In the genomic region with DNA sequence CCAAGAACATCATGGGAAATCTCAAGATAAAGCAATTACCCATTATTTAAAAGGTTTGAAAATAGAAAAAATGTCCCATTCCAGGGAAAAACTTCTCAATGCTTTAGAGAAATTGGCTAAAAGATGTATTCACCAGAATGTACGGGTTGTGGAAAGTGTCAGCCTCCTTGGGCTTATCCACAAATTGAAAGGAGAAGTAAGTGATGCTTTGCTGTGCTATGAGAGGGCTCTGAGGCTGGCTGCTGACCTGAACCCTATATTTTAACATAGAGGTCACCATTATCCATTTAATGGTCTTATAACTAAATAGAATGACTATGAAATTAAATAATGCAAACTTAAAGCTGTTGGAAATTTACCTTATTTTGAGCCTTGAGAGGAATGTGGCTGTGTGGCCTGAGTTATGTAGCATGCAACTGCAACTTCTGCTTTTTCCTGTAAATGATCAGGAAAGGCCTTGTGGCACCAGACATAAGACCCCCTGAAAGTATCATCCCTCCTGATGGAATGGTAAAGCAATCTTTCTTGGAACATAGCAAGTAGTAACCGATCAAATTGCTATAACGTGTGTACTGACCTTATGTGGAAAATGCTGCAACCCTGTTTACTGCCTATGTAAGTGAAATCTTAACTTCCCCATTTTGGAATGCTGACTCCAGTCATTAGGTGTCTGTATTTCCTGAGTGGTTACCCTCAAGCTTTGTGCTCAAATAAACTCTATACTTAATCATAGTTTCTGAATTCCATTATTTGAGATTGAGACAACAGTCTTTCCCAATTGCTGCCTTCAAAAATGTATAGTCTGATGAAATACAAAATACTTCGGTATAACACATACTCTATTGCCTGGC, we compare ENCODE assay signal across 17 cellular contexts. TPM values are rescaled to one million over a fixed set of nuclear protein-coding genes. Genes with fewer than 3 reads are reported as not detected.
DNase-seq lines count a peak whose midpoint lies in the region; ATAC-seq and TF ChIP-seq lines count a peak whose summit lies in the region.
"Had no signal": no experiment of that assay in that cellular context is flagged by ENCODE, and none has a peak within 500 bp of the region (broad histone marks: within the 10 kb centered on the region; RNA-seq: fewer than 3 reads in every experiment).

No MANE protein-coding gene starts in this region.

- POLR2A ChIA-PET in activated CD4-positive, alpha-beta T cell treated with anti-CD3 and anti-CD28 coated beads, Interleukin-2, amount 10 ng/mL, durations not matched to agents 7 days and 5 days (lab: Charles Lee) = interaction anchor here (0.5 kb wide), 1 partner anchor 52 kb away, joined by 4 read pairs; no protein-coding TSS in a partner anchor

- H3K9me3 Mint-ChIP-seq in activated CD4-positive, alpha-beta T cell treated with anti-CD3 and anti-CD28 coated beads, Interleukin-2, amount 10 ng/mL, durations not matched to agents 7 days and 5 days = no peaks in the 10 kb centered on the region

- H3K36me3 Mint-ChIP-seq in activated CD4-positive, alpha-beta T cell treated with anti-CD3 and anti-CD28 coated beads, Interleukin-2, amount 10 ng/mL, durations not matched to agents 7 days and 5 days (ENCODE audit: low read depth) = no peaks in the 10 kb centered on the region

- no peak overlapping the region for H3K4me3 Mint-ChIP-seq in activated CD4-positive, alpha-beta T cell treated with anti-CD3 and anti-CD28 coated beads, Interleukin-2, amount 10 ng/mL, durations not matched to agents 7 days and 5 days

- H3K27me3 Mint-ChIP-seq in activated CD4-positive, alpha-beta T cell treated with anti-CD3 and anti-CD28 coated beads, Interleukin-2, amount 10 ng/mL, durations not matched to agents 7 days and 5 days = peaks cover 12% of the 10 kb centered on the region

- no peak overlapping the region for H3K27ac Mint-ChIP-seq in activated CD4-positive, alpha-beta T cell treated with anti-CD3 and anti-CD28 coated beads, Interleukin-2, amount 10 ng/mL, durations not matched to agents 7 days and 5 days

- peak; percentile 73 for DNase-seq in AG10803 (ENCODE audit: low read depth)
- peak; percentile 13 for DNase-seq in HCEC 1CT
- DNase-seq in SIG-M5 treated with dmso at 0.1 percent for 504 hours (lab: John Stamatoyannopoulos, UW; ENCODE audit: unreplicated experiment) = peak; percentile 72
- DNase-seq in iris pigment epithelial cell (ENCODE audit: low read depth) = peak; percentile 61
- DNase-seq in stimulated activated CD4-positive, alpha-beta T cell treated with anti-CD3 and anti-CD28 coated beads, Interleukin-15, amount 100 ng/mL, for 24 hours = no peak
- no peak for DNase-seq in activated effector memory CD4-positive, alpha-beta T cell treated with anti-CD3 and anti-CD28 coated beads, Interleukin-2, amount 50 U/mL, for 16 hours
- no peak for DNase-seq in activated CD4-positive, alpha-beta T cell treated with anti-CD3 and anti-CD28 coated beads, Interleukin-2, amount 10 ng/mL, durations not matched to agents 7 days and 5 days
- DNase-seq: activated CD4-positive, alpha-beta T cell treated with anti-CD3 and anti-CD28 coated beads, Interleukin-2, amount 50 U/mL, for 4 hours; activated T-cell treated with anti-CD3 and anti-CD28 coated beads, Interleukin-2, amount 50 U/mL, for 48 hours; amygdala; islet precursor cell; MM.1S; NCI-H774; pancreas; T1000 had no signal

- ATAC-seq in GM18502 (IDR thresholded peaks at IDR 0.05; ENCODE audit: poor library complexity, unreplicated experiment) = no peak

- CTCF ChIA-PET in activated CD4-positive, alpha-beta T cell treated with anti-CD3 and anti-CD28 coated beads, Interleukin-2, amount 10 ng/mL, durations not matched to agents 7 days and 5 days (lab: Charles Lee) = interaction anchor here (1.1 to 1.4 kb wide), 2 partner anchors 35 to 48 kb away, joined by 3 to 4 read pairs; no protein-coding TSS in a partner anchor

- TF ChIP-seq CTCF in AG10803 (conservative IDR thresholded peaks at IDR 0.05; ENCODE audit: low read length) = no peak

- peaks cover 1% of the 10 kb centered on the region for H3K4me1 Mint-ChIP-seq in activated CD4-positive, alpha-beta T cell treated with anti-CD3 and anti-CD28 coated beads, Interleukin-2, amount 10 ng/mL, durations not matched to agents 7 days and 5 days

- no peak overlapping the region for H3K4me3 ChIP-seq in AG10803 (ENCODE audit: low read length)
- H3K4me3 ChIP-seq: pancreas had no signal

RNA-seq across cellular contexts. Expression of a gene that starts 6.8 kb away (rescaled TPM):
- total RNA-seq in activated CD4-positive, alpha-beta T cell treated with anti-CD3 and anti-CD28 coated beads, Interleukin-2, amount 10 ng/mL, durations not matched to agents 7 days and 5 days = not detected
- total RNA-seq: A673, pancreas had no signal

RNA-seq across cellular contexts. Expression of a gene that starts 7.7 kb away (rescaled TPM):
- total RNA-seq in activated CD4-positive, alpha-beta T cell treated with anti-CD3 and anti-CD28 coated beads, Interleukin-2, amount 10 ng/mL, durations not matched to agents 7 days and 5 days = 10 to 100 TPM; 42.9 to 45.0 TPM

RNA-seq across cellular contexts. Expression of a gene that starts 29.7 kb away (rescaled TPM):
- total RNA-seq in activated CD4-positive, alpha-beta T cell treated with anti-CD3 and anti-CD28 coated beads, Interleukin-2, amount 10 ng/mL, durations not matched to agents 7 days and 5 days = 10 to 100 TPM; 39.6 to 46.3 TPM

RNA-seq across cellular contexts. Expression of a gene that starts 56.9 kb away (rescaled TPM):
- 10 to 100 TPM; 51.1 to 55.4 TPM for total RNA-seq in activated CD4-positive, alpha-beta T cell treated with anti-CD3 and anti-CD28 coated beads, Interleukin-2, amount 10 ng/mL, durations not matched to agents 7 days and 5 days

Comparison
In these comparisons a context has a peak if more than half of its experiments do, and no peak if none do; other contexts are left out.
1. DNase-seq: peak in AG10803 (single experiment), HCEC 1CT (single experiment), SIG-M5 treated with dmso at 0.1 percent for 504 hours (single experiment) and iris pigment epithelial cell (single experiment); none in stimulated activated CD4-positive, alpha-beta T cell treated with anti-CD3 and anti-CD28 coated beads, Interleukin-15, amount 100 ng/mL, for 24 hours (single experiment), activated effector memory CD4-positive, alpha-beta T cell treated with anti-CD3 and anti-CD28 coated beads, Interleukin-2, amount 50 U/mL, for 16 hours (single experiment) and activated CD4-positive, alpha-beta T cell treated with anti-CD3 and anti-CD28 coated beads, Interleukin-2, amount 10 ng/mL, durations not matched to agents 7 days and 5 days (single experiment).